Comparison of ENCODE assay signal across 8 cellular contexts in genomic region chr11:68354181-68354872, GRCh38. TPM values are rescaled to one million over a fixed set of nuclear protein-coding genes. Genes with fewer than 3 reads are reported as not detected.
A peak's percentile ranks its signal among the peaks of the same experiment; 100 is the strongest.
DNase-seq lines count a peak whose midpoint lies in the region; FAIRE-seq and TF ChIP-seq lines count a peak whose summit lies in the region.

No MANE protein-coding gene starts in this region.

- no peak for TF ChIP-seq POLR2A in GM12891 (IDR thresholded peaks at IDR 0.05; ENCODE audit: low read depth, low read length)

- intact Hi-C loops in A673 (cut with micrococcal nuclease; ENCODE audit: unreplicated experiment): no loop called here
- intact Hi-C loops in activated CD4-positive, alpha-beta memory T cell treated with anti-CD3 and anti-CD28 coated beads for 36 hours (cut with micrococcal nuclease): no loop called here

- H3K9ac ChIP-seq in mucosa of stomach (ENCODE audit: low read length): peak overlapping the region; percentile 10

- H3K27ac Mint-ChIP-seq in activated CD4-positive, alpha-beta memory T cell treated with anti-CD3 and anti-CD28 coated beads for 36 hours: no peak overlapping the region

- BruUV-seq in A673 (replicated peaks; lab: Mats Ljungman, UMichigan): no TSS peak

- H3K9me3 ChIP-seq in A673 (ENCODE audit: low read depth, low read length, poor library complexity, severe bottlenecking) (no peaks in the 10 kb centered on the region), MG63 (no peaks in the 10 kb centered on the region), esophagus (ENCODE audit: control insufficient read depth in 2 of 2, insufficient read depth in 1 of 2, low read depth in 1 of 2, low read length in 1 of 2) (peaks cover 2 to 3% of the 10 kb centered on the region in 2 donors), mucosa of stomach (ENCODE audit: control insufficient read depth, low read length) (no peaks in the 10 kb centered on the region)

- peak; percentile 45 for DNase-seq in A673 (ENCODE audit: low spot score)
- peak; percentile 96 for DNase-seq in MG63
- DNase-seq in activated CD4-positive, CD25-positive, alpha-beta regulatory T cell treated with anti-CD3 and anti-CD28 coated beads, Interleukin-2, amount 50 U/mL, for 72 hours: no peak
- no peak for DNase-seq in activated CD4-positive, alpha-beta memory T cell treated with anti-CD3 and anti-CD28 coated beads for 36 hours
- no peak for DNase-seq in DMS79 (lab: John Stamatoyannopoulos, UW)
- DNase-seq in GM12891 (ENCODE audit: insufficient read length, low spot score): no peak

- no peak for FAIRE-seq in GM12891 (lab: Jason Lieb, UNC)

- WGBS in esophagus, 2 donors: 28 to 31% methylated on average over 25 of the region's 25 CpGs

- no peak overlapping the region for H3K27ac ChIP-seq in A673 (ENCODE audit: low read depth, low read length, poor library complexity, severe bottlenecking)
- peak overlapping the region; percentile 80 to 81 for H3K27ac ChIP-seq in esophagus (ENCODE audit: low read depth in 2 of 2, low read length in 1 of 2)

- H3K4me1 ChIP-seq in A673 (ENCODE audit: insufficient read depth, low read length, poor library complexity, severe bottlenecking) (no peaks in the 10 kb centered on the region), esophagus (ENCODE audit: control insufficient read depth in 2 of 2, insufficient read depth in 2 of 2, low read length in 1 of 2) (peaks cover 3 to 24% of the 10 kb centered on the region in 2 donors), mucosa of stomach (ENCODE audit: control insufficient read depth, insufficient read depth, low read length) (peaks cover 36% of the 10 kb centered on the region)

- TF ChIP-seq CTCF in A673 (conservative IDR thresholded peaks at IDR 0.05; ENCODE audit: low read depth, low read length): no peak

- H3K27me3 ChIP-seq in A673 (replicated peaks; ENCODE audit: insufficient read depth, low read depth, low read length, poor library complexity): no peaks in the 10 kb centered on the region
- H3K27me3 ChIP-seq in MG63: no peaks in the 10 kb centered on the region
- H3K27me3 ChIP-seq in esophagus (ENCODE audit: control insufficient read depth in 1 of 2, insufficient read depth in 2 of 2, low read length in 2 of 2): no peaks in the 10 kb centered on the region
- H3K27me3 ChIP-seq in mucosa of stomach (ENCODE audit: control insufficient read depth, insufficient read depth, low read length): no peaks in the 10 kb centered on the region

- CTCF ChIA-PET in A673 (lab: Charles Lee): no interaction called here
- CTCF ChIA-PET in activated CD4-positive, alpha-beta memory T cell treated with anti-CD3 and anti-CD28 coated beads for 36 hours (lab: Charles Lee): no interaction called here

- H3K36me3 ChIP-seq in A673 (ENCODE audit: insufficient read depth, low read length, poor library complexity, severe bottlenecking) (peaks cover 22% of the 10 kb centered on the region), MG63 (peaks cover 26% of the 10 kb centered on the region), esophagus (ENCODE audit: control insufficient read depth in 2 of 2, insufficient read depth in 2 of 2, low read length in 1 of 2) (peaks cover 2 to 11% of the 10 kb centered on the region in 2 donors), mucosa of stomach (ENCODE audit: control insufficient read depth, insufficient read depth, low read length) (peaks cover 9% of the 10 kb centered on the region)

- H3K9me3 Mint-ChIP-seq in activated CD4-positive, alpha-beta memory T cell treated with anti-CD3 and anti-CD28 coated beads for 36 hours: no peaks in the 10 kb centered on the region

- H3K4me3 ChIP-seq in A673 (ENCODE audit: low read depth, low read length, poor library complexity, severe bottlenecking): no peak overlapping the region
- H3K4me3 ChIP-seq in MG63: no peak overlapping the region
- no peak overlapping the region for H3K4me3 ChIP-seq in esophagus (ENCODE audit: low read depth in 1 of 2, low read length in 2 of 2)
- H3K4me3 ChIP-seq in mucosa of stomach (ENCODE audit: low read length): no peak overlapping the region

- H3K27me3 Mint-ChIP-seq in activated CD4-positive, alpha-beta memory T cell treated with anti-CD3 and anti-CD28 coated beads for 36 hours: no peaks in the 10 kb centered on the region

- POLR2A ChIA-PET in A673 (lab: Charles Lee; ENCODE audit: low non-redundant PET): no interaction called here
- POLR2A ChIA-PET in activated CD4-positive, alpha-beta memory T cell treated with anti-CD3 and anti-CD28 coated beads for 36 hours (lab: Charles Lee): no interaction called here

- no peaks in the 10 kb centered on the region for H3K4me1 Mint-ChIP-seq in activated CD4-positive, alpha-beta memory T cell treated with anti-CD3 and anti-CD28 coated beads for 36 hours (ENCODE audit: low read depth)

- peaks cover 1% of the 10 kb centered on the region for H3K36me3 Mint-ChIP-seq in activated CD4-positive, alpha-beta memory T cell treated with anti-CD3 and anti-CD28 coated beads for 36 hours

- H3K4me3 Mint-ChIP-seq in activated CD4-positive, alpha-beta memory T cell treated with anti-CD3 and anti-CD28 coated beads for 36 hours: no peak overlapping the region

TF ChIP-seq in GM12891, 5 proteins besides CTCF, POLR2A, EP300 and RAD21:
- TF ChIP-seq POU2F2 (IDR thresholded peaks at IDR 0.05; ENCODE audit: low read depth, low read length) (no peak), SPI1 (IDR thresholded peaks at IDR 0.05; ENCODE audit: low read depth, low read length) (no peak), TAF1 (IDR thresholded peaks at IDR 0.05; ENCODE audit: low read depth, low read length) (no peak), PAX5 (IDR thresholded peaks at IDR 0.05; ENCODE audit: insufficient read depth, low read length, severe bottlenecking) (no peak), POLR2AphosphoS5 (IDR thresholded peaks at IDR 0.05; ENCODE audit: low read depth, low read length) (no peak)

RNA-seq across cellular contexts. Expression of gene LRP5, which starts 41.9 kb away (rescaled TPM):
- 67.0 and 76.3 TPM in 2 replicates for total RNA-seq in A673 (2021)
- total RNA-seq in MG63 (2014; rRNA removed; shearing (Covaris generic); ENCODE audit: low replicate concordance): 16.9 and 23.5 TPM in 2 replicates
- 10 to 100 TPM; 16.0 to 24.5 TPM for polyA plus RNA-seq in esophagus
- 1 to 10 TPM; 6.1 to 7.6 TPM for total RNA-seq in activated CD4-positive, alpha-beta memory T cell treated with anti-CD3 and anti-CD28 coated beads for 36 hours
- 5.2 TPM for polyA plus RNA-seq in GM12891 (2012; ENCODE audit: low read depth, missing spikeins)

Comparison
In these comparisons a context has a peak if more than half of its experiments do, and no peak if none do; other contexts are left out.
1. DNase-seq: peak in A673 (single experiment) and MG63 (single experiment); none in activated CD4-positive, CD25-positive, alpha-beta regulatory T cell treated with anti-CD3 and anti-CD28 coated beads, Interleukin-2, amount 50 U/mL, for 72 hours (single experiment), activated CD4-positive, alpha-beta memory T cell treated with anti-CD3 and anti-CD28 coated beads for 36 hours (single experiment), DMS79 (single experiment) and GM12891 (single experiment).